1 cellular context compared by ENCODE assay signal in genomic region chr2:219404954-219405353, GRCh38.
TF ChIP-seq lines count a peak whose summit lies in the region.

No MANE protein-coding gene starts in this region.

TF ChIP-seq in IMR-90, 13 proteins besides CTCF, POLR2A, EP300 and RAD21:
- TF ChIP-seq FOS (IDR thresholded peaks at IDR 0.05; ENCODE audit: low read depth, low read length) = no peak
- TF ChIP-seq MAFK (IDR thresholded peaks at IDR 0.05; ENCODE audit: low read depth, low read length) = no peak
- TF ChIP-seq USF2 (IDR thresholded peaks at IDR 0.05; ENCODE audit: low read depth, low read length) = no peak
- no peak for TF ChIP-seq ELK1 (IDR thresholded peaks at IDR 0.05; ENCODE audit: borderline replicate concordance, low read depth, low read length)
- no peak for TF ChIP-seq NFE2L2 (IDR thresholded peaks at IDR 0.05; ENCODE audit: low read depth, low read length)
- TF ChIP-seq MXI1 (IDR thresholded peaks at IDR 0.05; ENCODE audit: borderline replicate concordance, low read depth, low read length) = no peak
- no peak for TF ChIP-seq RCOR1 (IDR thresholded peaks at IDR 0.05; ENCODE audit: insufficient replicate concordance, low read length)
- TF ChIP-seq CHD1 (IDR thresholded peaks at IDR 0.05; ENCODE audit: low read depth, low read length) = no peak
